11 cellular contexts compared by ENCODE assay signal in genomic region chr3:108099203-108099602, GRCh38. TPM values are rescaled to one million over a fixed set of nuclear protein-coding genes. Genes with fewer than 3 reads are reported as not detected.
DNase-seq lines count a peak whose midpoint lies in the region; ATAC-seq lines count a peak whose summit lies in the region.
"Had no signal": no experiment of that assay in that cellular context is flagged by ENCODE, and none has a peak within 500 bp of the region (broad histone marks: within the 10 kb centered on the region; RNA-seq: fewer than 3 reads in every experiment).

No MANE protein-coding gene starts in this region.

- H3K36me3 Mint-ChIP-seq in activated naive CD8-positive, alpha-beta T cell treated with anti-CD3 and anti-CD28 coated beads, Interleukin-2, amount 10 ng/mL, durations not matched to agents 7 days and 5 days = no peaks in the 10 kb centered on the region

- H2BK15ac ChIP-seq in neuronal stem cell (ENCODE audit: low read length) = no peak overlapping the region

- H3K27me3 Mint-ChIP-seq in activated naive CD8-positive, alpha-beta T cell treated with anti-CD3 and anti-CD28 coated beads, Interleukin-2, amount 10 ng/mL, durations not matched to agents 7 days and 5 days = no peaks in the 10 kb centered on the region

- no peak overlapping the region for H3K4me3 Mint-ChIP-seq in activated naive CD8-positive, alpha-beta T cell treated with anti-CD3 and anti-CD28 coated beads, Interleukin-2, amount 10 ng/mL, durations not matched to agents 7 days and 5 days

- no peaks in the 10 kb centered on the region for H3K27me3 ChIP-seq in neuronal stem cell (ENCODE audit: control insufficient read depth in 3 of 3, insufficient read depth in 3 of 3, low read depth in 1 of 3, low read length in 3 of 3)
- H3K27me3 ChIP-seq: cardiac muscle cell had no signal

- peak overlapping the region; percentile 21 for H3K27ac Mint-ChIP-seq in activated naive CD8-positive, alpha-beta T cell treated with anti-CD3 and anti-CD28 coated beads, Interleukin-2, amount 10 ng/mL, durations not matched to agents 7 days and 5 days

- no peak overlapping the region for H3K4me2 ChIP-seq in neuronal stem cell (ENCODE audit: insufficient read depth, low read length, poor library complexity, severe bottlenecking)

- no CpG with 5 or more reads among the region's 4 CpGs for WGBS in neuronal stem cell (ENCODE audit: extremely low coverage in 2 of 2, insufficient read length in 2 of 2, insufficient replicate concordance in 1 of 2), 2 donors

- H2AFZ ChIP-seq in neuronal stem cell (ENCODE audit: low read length) = peak overlapping the region; percentile 24

- no peak overlapping the region for H3K4ac ChIP-seq in neuronal stem cell (ENCODE audit: low read length)

- no peak overlapping the region for H3K4me3 ChIP-seq in neuronal stem cell (ENCODE audit: low read length in 2 of 2)
- H3K4me3 ChIP-seq: cardiac muscle cell had no signal

- H3K36me3 ChIP-seq in neuronal stem cell (replicated peaks in 1 of 2; ENCODE audit: control insufficient read depth in 2 of 2, insufficient read depth in 2 of 2, low read length in 2 of 2) = no peaks in the 10 kb centered on the region
- H3K36me3 ChIP-seq: cardiac muscle cell had no signal

- no peak for ATAC-seq in activated naive CD8-positive, alpha-beta T cell treated with anti-CD3 and anti-CD28 coated beads, Interleukin-2, amount 10 ng/mL, durations not matched to agents 7 days and 5 days (ENCODE audit: low read depth)
- no peak for ATAC-seq in HG02798 (IDR thresholded peaks at IDR 0.05; ENCODE audit: poor library complexity, unreplicated experiment)
- ATAC-seq: Right ventricle myocardium inferior had no signal

- no peaks in the 10 kb centered on the region for H3K79me1 ChIP-seq in neuronal stem cell (ENCODE audit: low read depth, low read length)

- no peak overlapping the region for H3K27ac ChIP-seq in neuronal stem cell (replicated peaks; ENCODE audit: low read length)
- H3K27ac ChIP-seq: cardiac muscle cell had no signal

- H3K9me3 Mint-ChIP-seq in activated naive CD8-positive, alpha-beta T cell treated with anti-CD3 and anti-CD28 coated beads, Interleukin-2, amount 10 ng/mL, durations not matched to agents 7 days and 5 days = no peaks in the 10 kb centered on the region

- no peak overlapping the region for H3K23ac ChIP-seq in neuronal stem cell (ENCODE audit: low read depth, low read length, poor library complexity)

- H3K4me1 ChIP-seq in neuronal stem cell (ENCODE audit: control insufficient read depth in 2 of 2, insufficient read depth in 1 of 2, low read depth in 1 of 2, low read length in 2 of 2) = peaks cover 0 to 15% of the 10 kb centered on the region in 2 donors

- DNase-seq in ELR (ENCODE audit: low read depth) (peak; percentile 62), KG1 (lab: John Stamatoyannopoulos, UW) (peak; percentile 17), neuronal stem cell (ENCODE audit: low spot score) (no peak), NCI-H524 (lab: John Stamatoyannopoulos, UW) (no peak), activated gamma-delta T cell treated with Interleukin-2 at 50 U/mL for 16 hours (no peak)
- no peak for DNase-seq in activated naive CD8-positive, alpha-beta T cell treated with anti-CD3 and anti-CD28 coated beads, Interleukin-2, amount 10 ng/mL, durations not matched to agents 7 days and 5 days
- DNase-seq: Karpas-422, NCI-H446 had no signal

- POLR2A ChIA-PET in activated naive CD8-positive, alpha-beta T cell treated with anti-CD3 and anti-CD28 coated beads, Interleukin-2, amount 10 ng/mL, durations not matched to agents 7 days and 5 days (lab: Charles Lee) = interaction anchor here (1.9 to 3.7 kb wide), 2 partner anchors 27 to 35 kb away, joined by 4 to 22 read pairs; no protein-coding TSS in a partner anchor

- no peak overlapping the region for H2BK12ac ChIP-seq in neuronal stem cell (ENCODE audit: low read length)

- no peak overlapping the region for H2BK5ac ChIP-seq in neuronal stem cell (ENCODE audit: low read length)

- H4K8ac ChIP-seq in neuronal stem cell (ENCODE audit: low read depth, low read length) = no peak overlapping the region

- H4K91ac ChIP-seq in neuronal stem cell (ENCODE audit: low read depth, low read length, poor library complexity) = no peak overlapping the region

- no peak overlapping the region for H2BK120ac ChIP-seq in neuronal stem cell (ENCODE audit: low read depth, low read length)

- no peak overlapping the region for H3K9ac ChIP-seq in neuronal stem cell (ENCODE audit: low read depth, low read length, poor library complexity)

- no peak overlapping the region for H2AK5ac ChIP-seq in neuronal stem cell (ENCODE audit: low read depth, low read length)

- no peak overlapping the region for H3K18ac ChIP-seq in neuronal stem cell (ENCODE audit: low read length)

- H3K14ac ChIP-seq in neuronal stem cell (ENCODE audit: low read length) = no peak overlapping the region

- H3K4me1 Mint-ChIP-seq in activated naive CD8-positive, alpha-beta T cell treated with anti-CD3 and anti-CD28 coated beads, Interleukin-2, amount 10 ng/mL, durations not matched to agents 7 days and 5 days = peaks cover 39% of the 10 kb centered on the region

- H3K9me3 ChIP-seq in neuronal stem cell (replicated peaks in 1 of 2; ENCODE audit: control insufficient read depth in 2 of 2, insufficient read depth in 1 of 2, low read depth in 1 of 2, low read length in 2 of 2) = no peaks in the 10 kb centered on the region

RNA-seq across cellular contexts. Expression of gene CD47, which starts 8.4 kb away (rescaled TPM):
- total RNA-seq in activated naive CD8-positive, alpha-beta T cell treated with anti-CD3 and anti-CD28 coated beads, Interleukin-2, amount 10 ng/mL, durations not matched to agents 7 days and 5 days = 100 to 1,000 TPM; 154 to 157 TPM
- polyA plus RNA-seq in neuronal stem cell (2013, experiment 1 of 2) = 32.0 TPM
- polyA plus RNA-seq in neuronal stem cell (2013, experiment 2 of 2) = 31.8 TPM

Comparison
In these comparisons a context has a peak if more than half of its experiments do, and no peak if none do; other contexts are left out.
1. DNase-seq: peak in ELR (single experiment) and KG1 (single experiment); none in activated naive CD8-positive, alpha-beta T cell treated with anti-CD3 and anti-CD28 coated beads, Interleukin-2, amount 10 ng/mL, durations not matched to agents 7 days and 5 days (single experiment), neuronal stem cell (single experiment), NCI-H524 (0 of 2) and activated gamma-delta T cell treated with Interleukin-2 at 50 U/mL for 16 hours (single experiment).